In genomic region chr15:73862276-73862675, GRCh38 we compare ENCODE assay signal across 1 cellular context.
TF ChIP-seq lines count a peak whose summit lies in the region.

No MANE protein-coding gene starts in this region.

TF ChIP-seq in H1, 55 proteins besides CTCF, POLR2A, EP300 and RAD21 (continued from another document):
- TF ChIP-seq CHD7 (IDR thresholded peaks at IDR 0.05; ENCODE audit: insufficient replicate concordance, low read length) (no peak), POLR2AphosphoS5 (IDR thresholded peaks at IDR 0.05; ENCODE audit: low read depth, low read length) (no peak)
